8 cellular contexts compared by ENCODE assay signal in the genomic region with DNA sequence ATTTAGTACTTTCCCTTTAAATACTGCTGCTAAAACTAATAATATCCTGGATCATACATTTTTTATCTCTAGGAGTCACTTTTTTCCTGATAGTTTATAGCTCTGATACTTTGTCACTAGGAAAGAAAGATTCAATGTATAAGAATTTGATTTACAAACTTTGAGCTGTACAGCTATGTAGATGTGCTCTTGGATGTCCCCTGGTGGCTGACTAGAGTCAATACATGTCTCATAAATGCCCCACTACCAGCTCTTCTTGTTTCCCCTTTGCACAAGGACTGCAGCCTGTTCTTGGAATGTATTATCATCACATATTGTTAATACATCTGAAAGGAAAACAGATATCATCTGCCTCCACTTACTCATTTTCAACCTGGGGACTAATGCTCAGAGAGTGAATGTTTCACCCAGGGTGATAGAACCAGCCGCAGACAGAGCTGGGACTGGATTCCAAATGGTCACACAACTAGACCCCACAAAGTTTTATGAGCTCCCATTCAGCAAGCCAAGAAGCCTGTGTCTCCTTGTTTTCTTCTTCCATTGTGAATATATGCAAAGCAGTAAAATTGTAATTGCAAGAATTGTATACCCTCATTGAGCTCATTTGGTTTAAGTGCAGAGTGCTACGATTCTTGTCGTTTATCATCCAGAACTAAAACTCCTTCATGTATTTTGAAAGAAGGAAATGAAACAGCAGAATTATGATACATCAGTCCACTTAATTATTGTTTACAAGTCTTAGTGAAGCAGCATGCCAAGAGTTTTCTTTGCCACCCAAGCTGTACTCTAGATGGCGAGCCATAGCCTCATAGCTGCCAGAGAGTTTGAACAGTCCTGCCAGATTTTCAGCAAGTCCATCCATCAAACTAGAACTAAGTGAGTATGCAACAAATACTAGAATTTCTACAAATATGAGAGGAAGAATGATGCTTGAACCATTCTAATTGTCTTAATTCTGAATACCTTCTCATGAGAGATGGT.
DNase-seq lines count a peak whose midpoint lies in the region; ATAC-seq and TF ChIP-seq lines count a peak whose summit lies in the region.

No MANE protein-coding gene starts in this region.

- H3K36me3 ChIP-seq in colonic mucosa: no peaks in the 10 kb centered on the region
- H3K36me3 ChIP-seq in lung (ENCODE audit: control insufficient read depth in 2 of 2, insufficient read depth in 2 of 2, low read length in 2 of 2): no peaks in the 10 kb centered on the region

- H3K27ac Mint-ChIP-seq in type B pancreatic cell: no peak overlapping the region

- no peak overlapping the region for H3K9ac ChIP-seq in colonic mucosa (ENCODE audit: low read depth in 2 of 2, low read length in 2 of 2)

- ATAC-seq in GM21737 (IDR thresholded peaks at IDR 0.05; ENCODE audit: unreplicated experiment) (peak; percentile 93), lung (ENCODE audit: insufficient read depth, low FRiP score) (peak; percentile 71)

- DNase-seq in NCI-H510A treated with DMSO at 0.1 percent for 48 hours (lab: John Stamatoyannopoulos, UW): peak; percentile 18
- no peak for DNase-seq in NCI-H510A (lab: John Stamatoyannopoulos, UW)
- peak; percentile 54 for DNase-seq in HT-29 (ENCODE audit: low spot score)
- DNase-seq in SK-MEL-5 (ENCODE audit: low read depth, low spot score): peak; percentile 72
- DNase-seq in colonic mucosa: peak; percentile 25
- no peak for DNase-seq in lung (ENCODE audit: low spot score)
- DNase-seq in type B pancreatic cell (ENCODE audit: extremely low spot score, unreplicated experiment): no peak

- peaks cover 5% of the 10 kb centered on the region for H3K4me1 Mint-ChIP-seq in type B pancreatic cell (ENCODE audit: unreplicated experiment)

- no peaks in the 10 kb centered on the region for H3K9me3 ChIP-seq in colonic mucosa
- no peaks in the 10 kb centered on the region for H3K9me3 ChIP-seq in lung (ENCODE audit: control insufficient read depth in 2 of 2, insufficient read depth in 1 of 2, low read length in 1 of 2)

- H3K27me3 ChIP-seq in colonic mucosa (no peaks in the 10 kb centered on the region), lung (ENCODE audit: control insufficient read depth, insufficient read depth) (no peaks in the 10 kb centered on the region)

- no peaks in the 10 kb centered on the region for H3K27me3 Mint-ChIP-seq in type B pancreatic cell

- intact Hi-C loops in colonic mucosa (cut with DNase I): no loop called here

- no peaks in the 10 kb centered on the region for H3K36me3 Mint-ChIP-seq in type B pancreatic cell

- in situ Hi-C loops in SK-MEL-5 (cut with HindIII; ENCODE audit: low pct_unique_long_range_greater_than_20kb, low sequenced_read_pairs): no loop called here

- H3K4me1 ChIP-seq in colonic mucosa: no peaks in the 10 kb centered on the region
- H3K4me1 ChIP-seq in lung (ENCODE audit: control insufficient read depth in 2 of 2, insufficient read depth in 2 of 2, low read length in 2 of 2): no peaks in the 10 kb centered on the region

- no peak overlapping the region for H3K27ac ChIP-seq in colonic mucosa
- H3K27ac ChIP-seq in lung (ENCODE audit: low read depth in 1 of 2, low read length in 1 of 2): no peak overlapping the region

- peaks cover 5% of the 10 kb centered on the region for H3K9me3 Mint-ChIP-seq in type B pancreatic cell

- peak; percentile 81 for TF ChIP-seq CTCF in colonic mucosa (IDR thresholded peaks at IDR 0.05)
- TF ChIP-seq CTCF in lung (IDR thresholded peaks at IDR 0.05; ENCODE audit: control extremely low read depth, extremely low read depth): peak; percentile 31
- TF ChIP-seq CTCF in type B pancreatic cell (conservative IDR thresholded peaks at IDR 0.05): peak; percentile 91

- H3K4me3 Mint-ChIP-seq in type B pancreatic cell: no peak overlapping the region

- no peak overlapping the region for H3K4me3 ChIP-seq in colonic mucosa
- no peak overlapping the region for H3K4me3 ChIP-seq in lung

- 82 to 88% methylated on average over 4 of the region's 4 CpGs for WGBS in lung, 2 donors

Comparison
In these comparisons a context has a peak if more than half of its experiments do, and no peak if none do; other contexts are left out.
1. DNase-seq: peak in NCI-H510A treated with DMSO at 0.1 percent for 48 hours (single experiment), HT-29 (single experiment), SK-MEL-5 (single experiment) and colonic mucosa (single experiment); none in NCI-H510A (single experiment), lung (single experiment) and type B pancreatic cell (single experiment).
2. CTCF ChIP-seq: peak in every context shown above with its lines; median percentile 91 in type B pancreatic cell; 81 in colonic mucosa; 31 in lung.